ENCODE assay signal across 7 cellular contexts in genomic region chr20:49323622-49324238, GRCh38. TPM values are rescaled to one million over a fixed set of nuclear protein-coding genes. Genes with fewer than 3 reads are reported as not detected.
DNase-seq lines count a peak whose midpoint lies in the region; ATAC-seq and TF ChIP-seq lines count a peak whose summit lies in the region.

No MANE protein-coding gene starts in this region.

- BruUV-seq in Calu3 (replicated peaks; lab: Mats Ljungman, UMichigan), result no TSS peak

- intact Hi-C loops in Calu3 (cut with micrococcal nuclease; ENCODE audit: unreplicated experiment), result loop anchor here (5.0 kb wide), 1 partner anchor 76 kb away; no protein-coding TSS in a partner anchor

- H3K27me3 Mint-ChIP-seq in Calu3 (ENCODE audit: unreplicated experiment), result peaks cover 72% of the 10 kb centered on the region

- no peaks in the 10 kb centered on the region for H3K9me3 ChIP-seq in RWPE2 (ENCODE audit: severe bottlenecking)

- no peaks in the 10 kb centered on the region for H3K36me3 Mint-ChIP-seq in Calu3 (ENCODE audit: insufficient read depth, unreplicated experiment)

- DNase-seq in Calu3 (peak; percentile 56), HFF-Myc (ENCODE audit: extremely low read depth, low read depth) (peak; percentile 44), RWPE2 (ENCODE audit: low spot score) (no peak), cardiac fibroblast (ENCODE audit: low read depth in 2 of 2) (peak; percentile 86 to 92), medulla oblongata (ENCODE audit: extremely low spot score) (peak; percentile 60), caudate nucleus (lab: John Stamatoyannopoulos, UW) (no peak)

- H3K27ac Mint-ChIP-seq in Calu3 (ENCODE audit: unreplicated experiment), result no peak overlapping the region

- no peaks in the 10 kb centered on the region for H3K9me3 Mint-ChIP-seq in Calu3 (ENCODE audit: low read depth, unreplicated experiment)

- H3K36me3 ChIP-seq in RWPE2 (ENCODE audit: low read depth), result no peaks in the 10 kb centered on the region

- H3K27ac ChIP-seq in RWPE2 (ENCODE audit: poor library complexity, severe bottlenecking) (no peak overlapping the region), caudate nucleus (ENCODE audit: low read depth, low read length) (no peak overlapping the region)

- no peak for TF ChIP-seq CTCF in Calu3 (IDR thresholded peaks at IDR 0.05; ENCODE audit: unreplicated experiment)
- peak; percentile 16 for TF ChIP-seq CTCF in HFF-Myc (IDR thresholded peaks at IDR 0.05; ENCODE audit: low read depth, low read length, missing control alignments)
- TF ChIP-seq CTCF in RWPE2 (IDR thresholded peaks at IDR 0.05; ENCODE audit: poor library complexity, severe bottlenecking), result peak; percentile 89
- TF ChIP-seq CTCF in cardiac fibroblast (IDR thresholded peaks at IDR 0.05; ENCODE audit: low read depth, low read length), result peak; percentile 46

- H3K4me1 Mint-ChIP-seq in Calu3 (ENCODE audit: low read depth, unreplicated experiment), result no peaks in the 10 kb centered on the region

- no peaks in the 10 kb centered on the region for H3K4me1 ChIP-seq in RWPE2 (ENCODE audit: insufficient read depth, poor library complexity, severe bottlenecking)

- H3K27me3 ChIP-seq in RWPE2 (ENCODE audit: insufficient read depth, poor library complexity, severe bottlenecking), result peaks cover 44% of the 10 kb centered on the region

- CTCF ChIA-PET in Calu3 (lab: Charles Lee), result interaction anchor here (0.6 to 2.5 kb wide), 6 partner anchors 76 to 288 kb away, joined by 3 to 18 read pairs (median 4); no protein-coding TSS in a partner anchor

- ATAC-seq in RWPE2 (ENCODE audit: low read depth) (peak; percentile 63), HG03159 (IDR thresholded peaks at IDR 0.05; ENCODE audit: unreplicated experiment) (no peak)

- H3K4me3 ChIP-seq in HFF-Myc (replicated peaks; ENCODE audit: low read depth, low read length) (no peak overlapping the region), RWPE2 (ENCODE audit: severe bottlenecking) (no peak overlapping the region), cardiac fibroblast (replicated peaks in 1 of 2; ENCODE audit: low read depth in 2 of 2, low read length in 2 of 2) (no peak overlapping the region)

- no peak overlapping the region for H3K4me3 Mint-ChIP-seq in Calu3 (ENCODE audit: low read depth, unreplicated experiment)

RNA-seq across cellular contexts. Expression of gene ZNFX1, which starts 45.9 kb away (rescaled TPM):
- 94.1 and 156 TPM in 2 replicates for total RNA-seq in Calu3 (2022)

Comparison
In these comparisons a context has a peak if more than half of its experiments do, and no peak if none do; other contexts are left out.
1. DNase-seq: peak in Calu3 (single experiment), HFF-Myc (single experiment), cardiac fibroblast (2 of 2) and medulla oblongata (single experiment); none in RWPE2 (single experiment) and caudate nucleus (0 of 61).